29 cellular contexts compared by ENCODE assay signal in the genomic region with DNA sequence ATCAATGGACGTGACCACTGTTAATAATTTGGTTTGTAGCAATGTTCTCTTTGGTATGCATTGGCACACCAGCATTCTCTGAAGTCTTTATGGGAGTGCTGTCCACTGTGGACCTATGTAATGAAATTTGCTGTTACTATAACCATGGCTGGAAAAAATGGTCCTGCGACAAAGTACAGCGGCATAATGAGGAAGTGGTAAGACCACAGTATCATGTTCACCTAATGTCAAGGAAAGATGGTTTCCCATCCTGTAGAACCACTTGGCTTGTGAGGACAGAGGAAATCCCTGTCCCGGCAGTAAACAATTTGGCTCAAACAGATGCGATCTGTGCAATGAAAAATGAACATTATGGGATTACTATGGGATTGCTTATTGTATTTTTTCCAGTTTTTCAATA.
"Had no signal": no experiment of that assay in that cellular context is flagged by ENCODE, and none has a peak within 500 bp of the region (broad histone marks: within the 10 kb centered on the region; RNA-seq: fewer than 3 reads in every experiment).

No MANE protein-coding gene starts in this region.

- H3K4me3 ChIP-seq: adrenal gland, body of pancreas, breast epithelium, Peyer's patch had no signal

- ATAC-seq: activated CD8-positive, alpha-beta T cell treated with anti-CD3 and anti-CD28 coated beads, Interleukin-2, amount 10 ng/mL, durations not matched to agents 7 days and 5 days; activated naive CD4-positive, alpha-beta T cell treated with anti-CD3 and anti-CD28 coated beads, Interleukin-2, amount 50 U/mL, for 72 hours; activated T-cell treated with anti-CD3 and anti-CD28 coated beads, Interleukin-2, amount 50 U/mL, for 4 hours; body of pancreas; Right ventricle myocardium inferior; SK-N-SH treated with all-trans-retinoic acid at 6 μM for 48 hours had no signal

- H3K4me1 ChIP-seq: breast epithelium had no signal

- H3K27me3 ChIP-seq: adrenal gland, body of pancreas, breast epithelium, Peyer's patch had no signal

- H3K36me3 ChIP-seq: adrenal gland, breast epithelium, Peyer's patch had no signal

- DNase-seq: activated CD4-positive, alpha-beta T cell treated with anti-CD3 and anti-CD28 coated beads, Interleukin-2, amount 10 ng/mL, durations not matched to agents 7 days and 5 days; activated CD4-positive, alpha-beta T cell treated with anti-CD3 and anti-CD28 coated beads, Interleukin-2, amount 50 U/mL, for 48 hours; activated CD8-positive, alpha-beta T cell treated with anti-CD3 and anti-CD28 coated beads, Interleukin-2, amount 10 ng/mL, durations not matched to agents 7 days and 5 days; activated gamma-delta T cell treated with Interleukin-2 at 50 U/mL for 16 hours; activated naive CD4-positive, alpha-beta T cell treated with anti-CD3 and anti-CD28 coated beads for 36 hours; activated T-cell treated with anti-CD3 and anti-CD28 coated beads, Interleukin-2, amount 50 U/mL, for 4 hours; adrenal gland; body of pancreas; Karpas-422; KBM-7; NCI-H1048; NCI-H1105 treated with DMSO at 0.1 percent for 48 hours; NCI-H1436; NCI-H1694; NCI-H1930; NCI-H2081 treated with DMSO at 0.1 percent for 48 hours; NCI-H226; NCI-H524 treated with DMSO at 0.1 percent for 48 hours; NCI-H748 treated with DMSO at 0.1 percent for 48 hours; Peyer's patch; SIG-M5; T-helper 1 cell; T-helper 2 cell; T-helper 9 cell had no signal

- H3K9me3 ChIP-seq: adrenal gland, body of pancreas, breast epithelium, Peyer's patch had no signal

- H3K27ac ChIP-seq: adrenal gland, body of pancreas, Peyer's patch, RWPE1 had no signal
